In the genomic region with DNA sequence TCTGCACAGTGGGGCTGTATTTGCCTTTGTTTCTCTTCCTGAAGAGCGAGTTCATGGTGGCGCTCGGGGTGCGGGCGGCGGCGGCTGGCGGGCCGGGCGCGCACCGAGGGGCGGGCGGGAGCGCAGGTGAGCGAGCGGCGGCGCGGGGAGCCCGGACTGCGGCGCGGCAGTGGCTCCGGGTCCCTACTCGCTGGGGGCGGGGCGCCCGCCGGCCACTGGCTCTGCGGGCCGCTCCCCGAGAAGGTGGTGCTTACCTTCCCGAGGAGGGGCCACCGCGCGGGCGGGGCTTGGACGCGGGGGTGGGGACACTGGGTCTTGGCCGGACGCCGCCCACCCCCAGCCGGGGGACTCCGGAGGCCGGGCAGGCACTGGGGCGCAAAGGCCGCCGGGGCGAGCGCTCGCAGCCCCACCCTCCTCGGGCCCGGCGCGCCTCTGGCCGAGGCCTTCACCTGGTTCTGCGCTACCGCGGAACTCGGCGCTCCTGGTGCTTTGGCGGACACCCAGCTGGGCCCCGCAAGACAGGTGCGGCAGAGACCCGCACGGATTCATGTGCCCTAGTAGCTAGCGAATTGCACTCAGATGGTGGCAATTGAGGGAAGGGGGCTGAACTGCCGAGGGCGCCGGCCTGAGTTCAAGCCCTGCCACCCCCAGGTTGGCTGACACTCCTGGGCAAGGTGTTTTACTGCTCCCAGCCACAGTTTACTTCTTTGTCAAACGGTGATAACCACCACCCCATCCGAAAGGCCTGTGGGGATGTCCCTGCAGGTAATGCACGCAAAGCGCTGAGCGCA, we compare ENCODE assay signal across 8 cellular contexts. TPM values are rescaled to one million over a fixed set of nuclear protein-coding genes. Genes with fewer than 3 reads are reported as not detected.
DNase-seq lines count a peak whose midpoint lies in the region; ATAC-seq and TF ChIP-seq lines count a peak whose summit lies in the region.

A gene with protein sequence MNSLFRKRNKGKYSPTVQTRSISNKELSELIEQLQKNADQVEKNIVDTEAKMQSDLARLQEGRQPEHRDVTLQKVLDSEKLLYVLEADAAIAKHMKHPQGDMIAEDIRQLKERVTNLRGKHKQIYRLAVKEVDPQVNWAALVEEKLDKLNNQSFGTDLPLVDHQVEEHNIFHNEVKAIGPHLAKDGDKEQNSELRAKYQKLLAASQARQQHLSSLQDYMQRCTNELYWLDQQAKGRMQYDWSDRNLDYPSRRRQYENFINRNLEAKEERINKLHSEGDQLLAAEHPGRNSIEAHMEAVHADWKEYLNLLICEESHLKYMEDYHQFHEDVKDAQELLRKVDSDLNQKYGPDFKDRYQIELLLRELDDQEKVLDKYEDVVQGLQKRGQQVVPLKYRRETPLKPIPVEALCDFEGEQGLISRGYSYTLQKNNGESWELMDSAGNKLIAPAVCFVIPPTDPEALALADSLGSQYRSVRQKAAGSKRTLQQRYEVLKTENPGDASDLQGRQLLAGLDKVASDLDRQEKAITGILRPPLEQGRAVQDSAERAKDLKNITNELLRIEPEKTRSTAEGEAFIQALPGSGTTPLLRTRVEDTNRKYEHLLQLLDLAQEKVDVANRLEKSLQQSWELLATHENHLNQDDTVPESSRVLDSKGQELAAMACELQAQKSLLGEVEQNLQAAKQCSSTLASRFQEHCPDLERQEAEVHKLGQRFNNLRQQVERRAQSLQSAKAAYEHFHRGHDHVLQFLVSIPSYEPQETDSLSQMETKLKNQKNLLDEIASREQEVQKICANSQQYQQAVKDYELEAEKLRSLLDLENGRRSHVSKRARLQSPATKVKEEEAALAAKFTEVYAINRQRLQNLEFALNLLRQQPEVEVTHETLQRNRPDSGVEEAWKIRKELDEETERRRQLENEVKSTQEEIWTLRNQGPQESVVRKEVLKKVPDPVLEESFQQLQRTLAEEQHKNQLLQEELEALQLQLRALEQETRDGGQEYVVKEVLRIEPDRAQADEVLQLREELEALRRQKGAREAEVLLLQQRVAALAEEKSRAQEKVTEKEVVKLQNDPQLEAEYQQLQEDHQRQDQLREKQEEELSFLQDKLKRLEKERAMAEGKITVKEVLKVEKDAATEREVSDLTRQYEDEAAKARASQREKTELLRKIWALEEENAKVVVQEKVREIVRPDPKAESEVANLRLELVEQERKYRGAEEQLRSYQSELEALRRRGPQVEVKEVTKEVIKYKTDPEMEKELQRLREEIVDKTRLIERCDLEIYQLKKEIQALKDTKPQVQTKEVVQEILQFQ (N-terminal part only) (minus strand): TSS at position 158 of the 791 bp plus-strand sequence. CDS start 103 bp downstream, at position 55.

- no peaks in the 10 kb centered on the region for H3K9me3 ChIP-seq in effector memory CD4-positive, alpha-beta T cell (ENCODE audit: control insufficient read depth, low read length)
- H3K9me3 ChIP-seq in mesodermal cell (ENCODE audit: control insufficient read depth, low read length) (no peaks in the 10 kb centered on the region), upper lobe of right lung (no peaks in the 10 kb centered on the region)

- peak; percentile 73 for DNase-seq in activated CD4-positive, alpha-beta T cell treated with anti-CD3 and anti-CD28 coated beads, Interleukin-2, amount 10 ng/mL, durations not matched to agents 24 days and 14 days
- DNase-seq in activated CD4-positive, alpha-beta T cell treated with anti-CD3 and anti-CD28 coated beads for 4 hours, result no peak
- peak; percentile 98 for DNase-seq in NCI-H69 (lab: John Stamatoyannopoulos, UW)
- no peak for DNase-seq in effector memory CD4-positive, alpha-beta T cell
- peak; percentile 96 for DNase-seq in upper lobe of right lung
- no peak for DNase-seq in globus pallidus (ENCODE audit: low spot score)

- H3K4me3 ChIP-seq in effector memory CD4-positive, alpha-beta T cell (ENCODE audit: insufficient read depth, low read depth, low read length, poor library complexity, severe bottlenecking), result peak within 1 kb of the TSS; percentile 26
- H3K4me3 ChIP-seq in mesodermal cell (ENCODE audit: extremely low read depth, insufficient read depth, low read length, poor library complexity, severe bottlenecking), result peak within 1 kb of the TSS; percentile 47
- H3K4me3 ChIP-seq in upper lobe of right lung, result peak within 1 kb of the TSS; percentile 62

- peak within 1 kb of the TSS; percentile 67 for H3K4me3 Mint-ChIP-seq in activated CD4-positive, alpha-beta T cell treated with anti-CD3 and anti-CD28 coated beads, Interleukin-2, amount 10 ng/mL, durations not matched to agents 24 days and 14 days

- H3K27me3 Mint-ChIP-seq in activated CD4-positive, alpha-beta T cell treated with anti-CD3 and anti-CD28 coated beads, Interleukin-2, amount 10 ng/mL, durations not matched to agents 24 days and 14 days, result peaks cover 27% of the 10 kb centered on the region

- H3K27me3 ChIP-seq in effector memory CD4-positive, alpha-beta T cell (replicated peaks; ENCODE audit: control insufficient read depth, insufficient read depth, low read length, poor library complexity, severe bottlenecking), result no peaks in the 10 kb centered on the region
- peaks cover 8% of the 10 kb centered on the region for H3K27me3 ChIP-seq in upper lobe of right lung

- H3K27ac Mint-ChIP-seq in activated CD4-positive, alpha-beta T cell treated with anti-CD3 and anti-CD28 coated beads, Interleukin-2, amount 10 ng/mL, durations not matched to agents 24 days and 14 days, result no peak within 1 kb of the TSS

- H3K4me1 Mint-ChIP-seq in activated CD4-positive, alpha-beta T cell treated with anti-CD3 and anti-CD28 coated beads, Interleukin-2, amount 10 ng/mL, durations not matched to agents 24 days and 14 days, result no peaks in the 10 kb centered on the region

- intact Hi-C loops in activated CD4-positive, alpha-beta T cell treated with anti-CD3 and anti-CD28 coated beads, Interleukin-2, amount 10 ng/mL, durations not matched to agents 24 days and 14 days (cut with micrococcal nuclease), result no loop called here
- intact Hi-C loops in upper lobe of right lung (cut with DNase I), result no loop called here

- no peak within 1 kb of the TSS for H3K27ac ChIP-seq in effector memory CD4-positive, alpha-beta T cell (ENCODE audit: insufficient read depth, low read length, poor library complexity, severe bottlenecking)
- H3K27ac ChIP-seq in mesodermal cell (ENCODE audit: low read depth, low read length, severe bottlenecking), result no peak within 1 kb of the TSS
- peak within 1 kb of the TSS; percentile 88 for H3K27ac ChIP-seq in upper lobe of right lung

- no peaks in the 10 kb centered on the region for H3K36me3 Mint-ChIP-seq in activated CD4-positive, alpha-beta T cell treated with anti-CD3 and anti-CD28 coated beads, Interleukin-2, amount 10 ng/mL, durations not matched to agents 24 days and 14 days (ENCODE audit: low read depth)

- H3K9me3 Mint-ChIP-seq in activated CD4-positive, alpha-beta T cell treated with anti-CD3 and anti-CD28 coated beads, Interleukin-2, amount 10 ng/mL, durations not matched to agents 24 days and 14 days, result no peaks in the 10 kb centered on the region

- 9 to 10% methylated on average over 71 to 72 of the region's 76 CpGs for WGBS in mesodermal cell (ENCODE audit: insufficient coverage in 2 of 2), 2 experiments

- H3K4me1 ChIP-seq in effector memory CD4-positive, alpha-beta T cell (ENCODE audit: control insufficient read depth, insufficient read depth, low read length, poor library complexity, severe bottlenecking), result peaks cover 7% of the 10 kb centered on the region
- peaks cover 4% of the 10 kb centered on the region for H3K4me1 ChIP-seq in mesodermal cell (ENCODE audit: control insufficient read depth, insufficient read depth, low read length, poor library complexity, severe bottlenecking)
- H3K4me1 ChIP-seq in upper lobe of right lung, result peaks cover 30% of the 10 kb centered on the region

- TF ChIP-seq CTCF in upper lobe of right lung (IDR thresholded peaks at IDR 0.05), result no peak

- no peaks in the 10 kb centered on the region for H3K36me3 ChIP-seq in effector memory CD4-positive, alpha-beta T cell (ENCODE audit: control insufficient read depth, insufficient read depth, low read length)
- H3K36me3 ChIP-seq in mesodermal cell (ENCODE audit: control insufficient read depth, insufficient read depth, low read length) (no peaks in the 10 kb centered on the region), upper lobe of right lung (no peaks in the 10 kb centered on the region)

- peak; percentile 87 for ATAC-seq in upper lobe of right lung
- ATAC-seq in GM19351 (IDR thresholded peaks at IDR 0.05; ENCODE audit: unreplicated experiment), result no peak

RNA-seq across cellular contexts. Expression of the gene that starts here (rescaled TPM):
- total RNA-seq in activated CD4-positive, alpha-beta T cell treated with anti-CD3 and anti-CD28 coated beads, Interleukin-2, amount 10 ng/mL, durations not matched to agents 24 days and 14 days, result not detected in 2 replicates
- polyA plus RNA-seq in mesodermal cell (2013, experiment 1 of 2), result 2.1 TPM
- polyA plus RNA-seq in mesodermal cell (2013, experiment 2 of 2), result 2.6 TPM
- total RNA-seq in upper lobe of right lung, result 78.1 TPM

Comparison
In these comparisons a context has a peak if more than half of its experiments do, and no peak if none do; other contexts are left out.
1. RNA of the gene that starts here (total RNA-seq): 78.1 TPM in upper lobe of right lung (single experiment); not detected in activated CD4-positive, alpha-beta T cell treated with anti-CD3 and anti-CD28 coated beads, Interleukin-2, amount 10 ng/mL, durations not matched to agents 24 days and 14 days; every median in the first group is over 10 times any median in the second.
2. Peak in DNase-seq in activated CD4-positive, alpha-beta T cell treated with anti-CD3 and anti-CD28 coated beads, Interleukin-2, amount 10 ng/mL, durations not matched to agents 24 days and 14 days; RNA of the gene not detected or under 1 TPM.
3. DNase-seq: peak in NCI-H69 (single experiment) and upper lobe of right lung (single experiment); none in activated CD4-positive, alpha-beta T cell treated with anti-CD3 and anti-CD28 coated beads for 4 hours (0 of 2), effector memory CD4-positive, alpha-beta T cell (0 of 3) and globus pallidus (single experiment).
4. Peak in every context shown above with its lines, with median percentiles within 50 percentile points of each other: H3K4me3 ChIP-seq.